In genomic region chr16:87534030-87534653, GRCh38 we compare ENCODE assay signal across 2 cellular contexts.
A peak's percentile ranks its signal among the peaks of the same experiment; 100 is the strongest.
TF ChIP-seq lines count a peak whose summit lies in the region.

No MANE protein-coding gene starts in this region.

TF ChIP-seq in HepG2, 621 proteins besides CTCF, POLR2A, EP300 and RAD21:
- no peak for TF ChIP-seq PAF1 (CRISPR knock-in tag; IDR thresholded peaks at IDR 0.05)
- peak; percentile 95 for TF ChIP-seq ATF7 (IDR thresholded peaks at IDR 0.05)
- no peak for TF ChIP-seq ATF7 (CRISPR knock-in tag; IDR thresholded peaks at IDR 0.05)
- peak; percentile 78 for TF ChIP-seq CREB1 (IDR thresholded peaks at IDR 0.05)
- TF ChIP-seq CREB1 (CRISPR knock-in tag; IDR thresholded peaks at IDR 0.05) = no peak

TF ChIP-seq in K562, 482 proteins besides CTCF, POLR2A, EP300 and RAD21:
- TF ChIP-seq ATF3 (IDR thresholded peaks at IDR 0.05) (peak; percentile 15; the same call in 1 of the 2 replicates), ATF3 (CRISPR knock-in tag; conservative IDR thresholded peaks at IDR 0.05) (no peak), DDX20 (tag; IDR thresholded peaks at IDR 0.05; ENCODE audit: low read depth) (no peak)
